ENCODE assay signal across 25 cellular contexts in the genomic region with DNA sequence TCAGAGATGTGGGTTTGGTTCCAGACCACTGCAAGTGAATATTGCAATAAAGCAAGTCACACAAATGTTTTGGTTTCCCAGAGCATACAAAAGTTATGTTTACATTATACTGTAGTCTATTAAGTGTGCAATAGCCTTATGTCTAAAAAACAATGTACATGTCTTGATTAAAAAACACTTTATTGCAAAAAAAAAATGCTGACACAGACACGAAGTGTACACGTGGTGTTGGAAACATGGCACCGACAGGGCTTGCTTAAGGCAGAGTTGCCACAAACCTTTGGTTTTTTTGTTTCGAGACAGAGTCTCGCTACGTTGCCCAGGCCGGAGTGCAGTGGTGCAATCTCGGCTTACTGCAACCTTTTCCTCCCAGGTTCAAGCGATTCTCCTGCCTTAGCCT.
"Had no signal": no experiment of that assay in that cellular context is flagged by ENCODE, and none has a peak within 500 bp of the region (broad histone marks: within the 10 kb centered on the region; RNA-seq: fewer than 3 reads in every experiment).

No MANE protein-coding gene starts in this region.

- H3K9me3 ChIP-seq: left ventricle myocardium inferior, mucosa of descending colon, pancreas, prostate gland, sigmoid colon, spleen, suprapubic skin, thoracic aorta, tibial artery, upper lobe of right lung had no signal

- H3K27ac Mint-ChIP-seq: stimulated activated naive CD8-positive, alpha-beta T cell treated with anti-CD3 and anti-CD28 coated beads, Interleukin-15, Interleukin-2, amounts not matched to agents 100 ng/mL and 50 ng/mL, for 24 hours had no signal

- H3K4me3 Mint-ChIP-seq: stimulated activated effector memory CD8-positive, alpha-beta T cell treated with anti-CD3 and anti-CD28 coated beads, Interleukin-12 subunit alpha, Interleukin-12 subunit beta, amount 100 ng/mL, for 72 hours; stimulated activated naive CD8-positive, alpha-beta T cell treated with anti-CD3 and anti-CD28 coated beads, Interleukin-15, Interleukin-2, amounts not matched to agents 100 ng/mL and 50 ng/mL, for 24 hours had no signal

- H3K27ac ChIP-seq: left ventricle myocardium inferior, pancreas, prostate gland, sigmoid colon, spleen, suprapubic skin, thoracic aorta, tibial artery, upper lobe of right lung had no signal

- H3K27me3 Mint-ChIP-seq: naive thymus-derived CD4-positive, alpha-beta T cell; natural killer cell treated with Interleukin-12 subunit alpha and Interleukin-12 subunit beta and Interleukin-15 and Interleukin-18, amount 100 ng/mL, for 72 hours; stimulated activated naive CD8-positive, alpha-beta T cell treated with anti-CD3 and anti-CD28 coated beads, Interleukin-15, Interleukin-2, amounts not matched to agents 100 ng/mL and 50 ng/mL, for 24 hours had no signal

- H3K36me3 ChIP-seq: pancreas, prostate gland, sigmoid colon, suprapubic skin, thoracic aorta, upper lobe of right lung had no signal

- FAIRE-seq: pancreas, small intestine, urothelium cell line had no signal

- ATAC-seq: mucosa of descending colon; naive thymus-derived CD4-positive, alpha-beta T cell; natural killer cell treated with Interleukin-12 subunit alpha and Interleukin-12 subunit beta and Interleukin-15 and Interleukin-18, amount 100 ng/mL, for 72 hours; pancreas; right cardiac atrium; stimulated activated effector memory CD8-positive, alpha-beta T cell treated with anti-CD3 and anti-CD28 coated beads, Interleukin-12 subunit alpha, Interleukin-12 subunit beta, amount 100 ng/mL, for 72 hours; upper lobe of right lung had no signal

- DNase-seq: islet precursor cell; left ventricle myocardium inferior; mesendoderm; midbrain; mucosa of descending colon; naive thymus-derived CD4-positive, alpha-beta T cell; retina; right cardiac atrium; sigmoid colon; small intestine; spleen; stimulated activated CD4-positive, alpha-beta T cell treated with anti-CD3 and anti-CD28 coated beads, Interleukin-4, amount 100 ng/mL, for 24 hours; stimulated activated naive CD4-positive, alpha-beta T cell; tibial artery; trophoblast cell; upper lobe of right lung had no signal

- H3K4me1 ChIP-seq: prostate gland, upper lobe of right lung had no signal

- H3K27me3 ChIP-seq: pancreas, sigmoid colon, spleen, suprapubic skin, tibial artery, upper lobe of right lung had no signal

- H3K4me3 ChIP-seq: left ventricle myocardium inferior, lung, mucosa of descending colon, pancreas, prostate gland, sigmoid colon, spleen, suprapubic skin, thoracic aorta, tibial artery, upper lobe of right lung had no signal

- H3K36me3 Mint-ChIP-seq: natural killer cell treated with Interleukin-12 subunit alpha and Interleukin-12 subunit beta and Interleukin-15 and Interleukin-18, amount 100 ng/mL, for 72 hours; stimulated activated effector memory CD8-positive, alpha-beta T cell treated with anti-CD3 and anti-CD28 coated beads, Interleukin-12 subunit alpha, Interleukin-12 subunit beta, amount 100 ng/mL, for 72 hours had no signal
